In the genomic region with DNA sequence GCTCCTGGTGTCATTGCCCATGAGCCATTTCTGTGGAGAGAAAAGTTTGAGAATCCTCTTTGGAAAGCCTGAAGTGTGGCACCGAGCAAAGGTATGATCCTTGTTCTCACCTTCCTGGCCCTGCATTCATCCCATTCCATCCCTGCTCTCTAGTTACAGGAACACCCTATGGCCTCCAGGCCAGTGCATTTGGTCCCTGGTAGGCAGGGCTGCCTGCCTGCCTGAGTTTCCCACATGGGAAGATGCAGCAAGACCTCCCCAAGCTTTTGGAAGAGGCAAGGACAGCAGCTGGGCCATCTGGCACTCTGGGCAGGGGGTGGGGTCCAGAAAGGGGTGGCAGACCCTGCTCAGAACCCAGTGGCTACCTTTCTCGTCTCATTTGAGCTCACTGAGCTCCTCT, we compare ENCODE assay signal across 23 cellular contexts.
"Had no signal": no experiment of that assay in that cellular context is flagged by ENCODE, and none has a peak within 500 bp of the region (broad histone marks: within the 10 kb centered on the region; RNA-seq: fewer than 3 reads in every experiment).

No MANE protein-coding gene starts in this region.

- H3K27me3 ChIP-seq: dorsolateral prefrontal cortex, gastrocnemius medialis, ovary, sigmoid colon, thyroid gland had no signal

- DNase-seq: dorsolateral prefrontal cortex; effector CD4-positive, alpha-beta T cell; foreskin fibroblast; gastrocnemius medialis; kidney; left lung; mesenchymal stem cell; midbrain; naive thymus-derived CD8-positive, alpha-beta T cell; nephron progenitor cell; occipital lobe; ovary; posterior cingulate gyrus; psoas muscle; right cardiac atrium; sigmoid colon; stimulated activated CD4-positive, alpha-beta T cell treated with anti-CD3 and anti-CD28 coated beads, Interleukin-2, amount 100 ng/mL, for 24 hours; stimulated activated CD4-positive, alpha-beta T cell treated with anti-CD3 and anti-CD28 coated beads, Interleukin-4, amount 100 ng/mL, for 24 hours; stimulated activated naive CD4-positive, alpha-beta T cell treated with Interleukin-2 at 50 U/mL for 16 hours; stomach; thyroid gland had no signal

- H3K9me3 ChIP-seq: gastrocnemius medialis, left lung, ovary, psoas muscle, sigmoid colon, stomach, thyroid gland had no signal

- FAIRE-seq: colon, kidney had no signal

- H3K36me3 ChIP-seq: gastrocnemius medialis, left lung, ovary, sigmoid colon, stomach, thyroid gland had no signal

- H3K27ac ChIP-seq: dorsolateral prefrontal cortex, epithelial cell of prostate, gastrocnemius medialis, left lung, ovary, psoas muscle, sigmoid colon, stomach, thyroid gland had no signal

- H3K4me3 ChIP-seq: dorsolateral prefrontal cortex, gastrocnemius medialis, left lung, ovary, psoas muscle, sigmoid colon, stomach, thyroid gland had no signal
